In the genomic region with DNA sequence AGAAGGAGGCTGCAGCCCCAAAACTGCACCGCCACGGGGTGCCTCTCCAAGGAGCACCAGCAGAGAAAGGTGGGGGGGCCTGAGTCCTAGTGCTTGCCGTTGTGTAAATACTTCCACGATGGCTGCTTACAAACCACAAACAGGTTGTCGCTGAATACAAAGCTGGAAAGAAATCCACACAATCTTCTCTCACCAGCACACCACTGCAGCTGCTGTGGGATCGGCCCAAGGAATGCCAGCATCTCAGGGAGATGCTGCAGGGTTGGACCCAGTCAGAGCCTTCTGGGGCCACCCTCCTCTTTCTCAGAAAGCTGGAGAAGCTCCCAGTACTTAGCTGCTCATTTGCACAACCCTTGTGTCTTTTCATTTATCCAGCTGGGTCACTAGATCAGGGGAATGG, we compare ENCODE assay signal across 21 cellular contexts. TPM values are rescaled to one million over a fixed set of nuclear protein-coding genes. Genes with fewer than 3 reads are reported as not detected.
"Had no signal": no experiment of that assay in that cellular context is flagged by ENCODE, and none has a peak within 500 bp of the region (broad histone marks: within the 10 kb centered on the region; RNA-seq: fewer than 3 reads in every experiment).

No MANE protein-coding gene starts in this region.

- ATAC-seq: HepG2, SK-N-SH treated with all-trans-retinoic acid at 6 μM for 48 hours had no signal

- DNase-seq: IMR-90, Karpas-422, KG1, MM.1S, NCI-H1092 treated with DMSO at 0.1 percent for 48 hours, NCI-H1436, NCI-H187, NCI-H2029, NCI-H2171, NCI-H226, NCI-H446, NCI-H510A, NCI-H524 treated with DMSO at 0.1 percent for 48 hours, NCI-H69, NCI-H774, RPMI8226, SHP77 had no signal

RNA-seq across cellular contexts. Expression of a gene that starts 3.0 kb away (rescaled TPM):
- total RNA-seq: IMR-90, M059J had no signal

RNA-seq across cellular contexts. Expression of a gene that starts 9.1 kb away (rescaled TPM):
- total RNA-seq: HT1080, M059J had no signal
